8 cellular contexts compared by ENCODE assay signal in the genomic region with DNA sequence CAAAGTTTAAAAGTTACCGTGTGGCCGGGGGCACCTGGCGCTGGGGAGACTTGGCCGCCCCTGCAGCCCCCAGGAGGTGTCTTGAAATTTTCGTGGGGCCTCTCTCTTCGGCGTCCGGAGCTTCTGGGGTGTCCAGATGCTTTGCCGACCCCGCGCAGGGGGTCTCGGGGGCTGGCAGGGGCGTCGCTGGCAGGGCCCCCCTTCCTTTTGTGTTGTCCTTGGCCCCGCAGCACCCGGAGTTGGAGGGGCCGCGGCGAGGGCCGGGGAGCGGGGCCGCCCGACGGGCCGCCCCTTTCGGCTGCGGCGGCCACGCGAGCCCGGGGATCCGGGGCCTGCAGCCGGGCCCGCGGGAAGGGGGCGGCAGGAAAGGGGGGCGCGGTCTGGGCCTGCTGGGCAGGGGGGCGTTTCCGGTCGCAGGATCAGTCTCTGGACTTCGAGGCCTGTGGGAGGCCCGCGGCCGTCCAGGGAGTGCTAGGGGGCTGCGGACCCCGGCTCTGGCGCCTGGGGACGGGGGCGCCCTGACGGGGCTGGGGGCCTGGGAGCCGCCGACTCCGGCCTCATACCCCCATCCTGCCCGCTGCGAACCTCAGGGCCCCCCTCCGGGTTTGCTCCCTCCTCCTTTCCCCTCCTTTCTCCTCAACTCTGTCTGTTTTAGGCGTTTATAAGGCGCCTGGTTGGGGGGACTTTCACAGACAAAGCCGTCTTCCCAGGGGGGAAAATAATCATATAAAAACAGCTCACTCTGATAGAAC. TPM values are rescaled to one million over a fixed set of nuclear protein-coding genes. Genes with fewer than 3 reads are reported as not detected.
A peak's percentile ranks its signal among the peaks of the same experiment; 100 is the strongest.
DNase-seq lines count a peak whose midpoint lies in the region; ATAC-seq and TF ChIP-seq lines count a peak whose summit lies in the region.

No MANE protein-coding gene starts in this region.

- no peaks in the 10 kb centered on the region for H3F3A ChIP-seq in smooth muscle cell (ENCODE audit: low read depth)

- peak overlapping the region; percentile 81 to 86 for H3K27ac ChIP-seq in ascending aorta
- peak overlapping the region; percentile 75 for H3K27ac ChIP-seq in smooth muscle cell (ENCODE audit: low read depth)

- DNase-seq in COR-L47 (lab: John Stamatoyannopoulos, UW) (peak; percentile 3), HuH-7.5 (ENCODE audit: low spot score) (peak; percentile 35), ascending aorta (ENCODE audit: low spot score in 2 of 2) (no peak), smooth muscle cell (lab: John Stamatoyannopoulos, UW; ENCODE audit: unreplicated experiment) (no peak), cortex of kidney (lab: John Stamatoyannopoulos, UW) (no peak), NCI-H524 (lab: John Stamatoyannopoulos, UW) (no peak)

- peaks cover 0 to 7% of the 10 kb centered on the region in 2 donors for H3K4me1 ChIP-seq in ascending aorta
- H3K4me1 ChIP-seq in iPS-15b (ENCODE audit: control insufficient read depth, insufficient read depth, low read length): peaks cover 11% of the 10 kb centered on the region
- peaks cover 10% of the 10 kb centered on the region for H3K4me1 ChIP-seq in smooth muscle cell (ENCODE audit: low read depth)

- under 1% methylated on average over 26 of the region's 60 CpGs for WGBS in smooth muscle cell (ENCODE audit: low lambda C conversion rate)

- H4K20me1 ChIP-seq in smooth muscle cell (ENCODE audit: low read depth): peaks cover 25% of the 10 kb centered on the region

- H3K79me2 ChIP-seq in smooth muscle cell (ENCODE audit: low read depth): peaks cover 67% of the 10 kb centered on the region

- intact Hi-C loops in ascending aorta (cut with DNase I): loop anchor here (5.0 kb wide), 1 partner anchor 215 kb away; no protein-coding TSS in a partner anchor

- H3K9me3 ChIP-seq in ascending aorta (no peaks in the 10 kb centered on the region), iPS-15b (ENCODE audit: control insufficient read depth, insufficient read depth, low read length) (no peaks in the 10 kb centered on the region), smooth muscle cell (replicated peaks; ENCODE audit: low read depth) (no peaks in the 10 kb centered on the region)

- H3K9ac ChIP-seq in iPS-15b (ENCODE audit: low read depth, low read length): peak overlapping the region; percentile 81
- peak overlapping the region; percentile 89 for H3K9ac ChIP-seq in smooth muscle cell (ENCODE audit: low read depth)

- no peak for ATAC-seq in HG02763 (IDR thresholded peaks at IDR 0.05; ENCODE audit: unreplicated experiment)

- H3K36me3 ChIP-seq in ascending aorta: no peaks in the 10 kb centered on the region
- H3K36me3 ChIP-seq in iPS-15b (ENCODE audit: control insufficient read depth, insufficient read depth, low read length): peaks cover 7% of the 10 kb centered on the region
- no peaks in the 10 kb centered on the region for H3K36me3 ChIP-seq in smooth muscle cell (ENCODE audit: low read depth)

- H3K4me2 ChIP-seq in smooth muscle cell: peak overlapping the region; percentile 99

- H3K27me3 ChIP-seq in ascending aorta: no peaks in the 10 kb centered on the region
- no peaks in the 10 kb centered on the region for H3K27me3 ChIP-seq in iPS-15b (ENCODE audit: control insufficient read depth, insufficient read depth, low read length)
- no peaks in the 10 kb centered on the region for H3K27me3 ChIP-seq in smooth muscle cell (ENCODE audit: low read depth)

- H3K4me3 ChIP-seq in ascending aorta (peak overlapping the region; percentile 78 to 86), iPS-15b (ENCODE audit: low read depth, low read length) (peak overlapping the region; percentile 63), smooth muscle cell (peak overlapping the region; percentile 100)

- no peak for TF ChIP-seq CTCF in ascending aorta (IDR thresholded peaks at IDR 0.05)
- TF ChIP-seq CTCF in smooth muscle cell (IDR thresholded peaks at IDR 0.05; ENCODE audit: borderline replicate concordance, insufficient read depth, poor library complexity, severe bottlenecking): no peak

- peak overlapping the region; percentile 85 for H2AFZ ChIP-seq in smooth muscle cell (ENCODE audit: low read depth)

RNA-seq across cellular contexts. Expression of gene ZC3H7B, which starts 0.9 kb away (rescaled TPM):
- 54.9 TPM for total RNA-seq in ascending aorta
- 20.3 and 20.6 TPM in 2 replicates for total RNA-seq in smooth muscle cell
- 3.7 and 5.5 TPM in 2 replicates for polyA plus RNA-seq in smooth muscle cell

RNA-seq across cellular contexts. Expression of gene RANGAP1, which starts 16.2 kb away (rescaled TPM):
- total RNA-seq in ascending aorta (49.8 TPM), smooth muscle cell (20.6 and 24.8 TPM in 2 replicates)
- polyA plus RNA-seq in smooth muscle cell: 21.7 and 38.4 TPM in 2 replicates

Comparison
In these comparisons a context has a peak if more than half of its experiments do, and no peak if none do; other contexts are left out.
1. DNase-seq: peak in COR-L47 (single experiment) and HuH-7.5 (single experiment); none in ascending aorta (0 of 2), smooth muscle cell (single experiment), cortex of kidney (single experiment) and NCI-H524 (0 of 2).
2. Peak in every context shown above with its lines, with median percentiles within 50 percentile points of each other: H3K4me3 ChIP-seq.